In the genomic region with DNA sequence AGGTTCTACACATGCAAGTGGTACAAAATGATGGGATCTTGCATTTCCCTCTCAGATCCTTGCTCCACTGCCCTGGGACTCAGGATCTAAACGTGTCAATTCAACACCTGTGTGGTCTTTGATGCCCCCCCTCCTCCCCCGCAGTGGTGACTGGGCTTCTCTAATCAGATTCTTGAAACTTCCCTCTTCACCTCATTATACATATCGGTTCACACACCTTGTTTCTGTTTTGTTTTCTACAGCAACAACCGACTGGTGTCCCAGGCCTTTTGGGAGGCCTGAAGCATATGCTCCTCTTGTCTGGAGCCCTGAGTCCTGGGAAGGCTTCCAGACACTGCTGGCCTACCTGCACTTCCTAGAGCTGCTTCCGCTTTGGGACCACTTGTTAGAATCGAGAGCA, we compare ENCODE assay signal across 9 cellular contexts. TPM values are rescaled to one million over a fixed set of nuclear protein-coding genes. Genes with fewer than 3 reads are reported as not detected.
DNase-seq lines count a peak whose midpoint lies in the region; ATAC-seq and TF ChIP-seq lines count a peak whose summit lies in the region.
"Had no signal": no experiment of that assay in that cellular context is flagged by ENCODE, and none has a peak within 500 bp of the region (broad histone marks: within the 10 kb centered on the region; RNA-seq: fewer than 3 reads in every experiment).

No MANE protein-coding gene starts in this region.

- no peaks in the 10 kb centered on the region for H3K9me2 ChIP-seq in OCI-LY7 (ENCODE audit: insufficient read depth, low read length)

- no peaks in the 10 kb centered on the region for H3K36me3 Mint-ChIP-seq in Calu3 (ENCODE audit: insufficient read depth, unreplicated experiment)

- no peaks in the 10 kb centered on the region for H3K79me2 ChIP-seq in OCI-LY7 (ENCODE audit: insufficient read depth, low read depth, low read length)

- no peak overlapping the region for H3K4me3 Mint-ChIP-seq in Calu3 (ENCODE audit: low read depth, unreplicated experiment)

- BruUV-seq in OCI-LY7 (replicated peaks; lab: Mats Ljungman, UMichigan) (no TSS peak), Calu3 (replicated peaks; lab: Mats Ljungman, UMichigan) (no TSS peak)

- CTCF ChIA-PET in OCI-LY7 (lab: Charles Lee; ENCODE audit: unreplicated experiment): no interaction called here
- CTCF ChIA-PET in Calu3 (lab: Charles Lee): interaction anchor here (0.6 kb wide), 1 partner anchor 987 kb away, joined by 6 read pairs; no protein-coding TSS in a partner anchor

- no peaks in the 10 kb centered on the region for H3K27me3 Mint-ChIP-seq in Calu3 (ENCODE audit: unreplicated experiment)

- no peaks in the 10 kb centered on the region for H3K36me3 ChIP-seq in OCI-LY7 (ENCODE audit: insufficient read depth, low read length)

- no peaks in the 10 kb centered on the region for H3K9me3 Mint-ChIP-seq in Calu3 (ENCODE audit: low read depth, unreplicated experiment)

- ATAC-seq in GM19023 (IDR thresholded peaks at IDR 0.05; ENCODE audit: unreplicated experiment) (peak; percentile 71), GM21825 (IDR thresholded peaks at IDR 0.05; ENCODE audit: unreplicated experiment) (peak; percentile 76)

- H3K4me3 ChIP-seq in OCI-LY7 (ENCODE audit: low read depth, low read length, poor library complexity, severe bottlenecking): no peak overlapping the region

- TF ChIP-seq CTCF in OCI-LY7 (conservative IDR thresholded peaks at IDR 0.05; ENCODE audit: low read length) (no peak), Calu3 (IDR thresholded peaks at IDR 0.05; ENCODE audit: unreplicated experiment) (no peak)

- H2AFZ ChIP-seq in OCI-LY7 (ENCODE audit: low read length): peak overlapping the region; percentile 41; the same call in 1 of the 2 replicates

- H3K27ac Mint-ChIP-seq in Calu3 (ENCODE audit: unreplicated experiment): no peak overlapping the region

- intact Hi-C loops in OCI-LY7 (cut with micrococcal nuclease; ENCODE audit: unreplicated experiment) (no loop called here), Calu3 (cut with micrococcal nuclease; ENCODE audit: unreplicated experiment) (no loop called here)

- in situ Hi-C loops in KBM-7 (cut with MboI; ENCODE audit: low pct_unique_long_range_greater_than_20kb, low sequenced_read_pairs): no loop called here

- POLR2A ChIA-PET in OCI-LY7 (lab: Charles Lee): interaction anchor here (0.6 to 1.0 kb wide), 2 partner anchors 18 to 42 kb away, joined by 3 read pairs; no protein-coding TSS in a partner anchor

- no peaks in the 10 kb centered on the region for H3K4me1 Mint-ChIP-seq in Calu3 (ENCODE audit: low read depth, unreplicated experiment)

- DNase-seq in OCI-LY7 (ENCODE audit: low spot score) (no peak), NCI-H146 treated with DMSO at 0.1 percent for 48 hours (lab: John Stamatoyannopoulos, UW; ENCODE audit: unreplicated experiment) (no peak), Calu3 (no peak), NK-92 (lab: John Stamatoyannopoulos, UW; ENCODE audit: unreplicated experiment) (no peak), KBM-7 (no peak)
- peak; percentile 37 for DNase-seq in stimulated activated CD4-positive, alpha-beta T cell treated with anti-CD3 and anti-CD28 coated beads, Interleukin-15, amount 100 ng/mL, for 24 hours
- DNase-seq: NCI-H1092 treated with DMSO at 0.1 percent for 48 hours had no signal

- H3K27ac ChIP-seq in OCI-LY7 (ENCODE audit: low read depth, low read length, poor library complexity, severe bottlenecking): no peak overlapping the region

- no peaks in the 10 kb centered on the region for H4K20me1 ChIP-seq in OCI-LY7 (ENCODE audit: insufficient read depth, low read length)

- H3K4me2 ChIP-seq in OCI-LY7 (ENCODE audit: low read length): peak overlapping the region; percentile 12; the same call in 1 of the 2 replicates

- H3K4me1 ChIP-seq in OCI-LY7 (ENCODE audit: insufficient read depth, low read length, poor library complexity, severe bottlenecking): peaks cover 23% of the 10 kb centered on the region

- no peaks in the 10 kb centered on the region for H3K9me3 ChIP-seq in OCI-LY7 (ENCODE audit: low read length)

RNA-seq across cellular contexts. Expression of a gene that starts 20.0 kb away (rescaled TPM):
- total RNA-seq in OCI-LY7 (2014; rRNA removed; shearing (Covaris generic)): not detected in 2 replicates
- not detected in 2 replicates for total RNA-seq in OCI-LY7 (2022)
- total RNA-seq in Calu3 (2022): not detected in 2 replicates
